In genomic region chr4:175805863-175806262, GRCh38 we compare ENCODE assay signal across 26 cellular contexts. TPM values are rescaled to one million over a fixed set of nuclear protein-coding genes. Genes with fewer than 3 reads are reported as not detected.
DNase-seq lines count a peak whose midpoint lies in the region; ATAC-seq and TF ChIP-seq lines count a peak whose summit lies in the region.
"Had no signal": no experiment of that assay in that cellular context is flagged by ENCODE, and none has a peak within 500 bp of the region (broad histone marks: within the 10 kb centered on the region; RNA-seq: fewer than 3 reads in every experiment).

No MANE protein-coding gene starts in this region.

- H4K20me1 ChIP-seq in hepatocyte (ENCODE audit: insufficient read depth, poor library complexity, severe bottlenecking) = no peaks in the 10 kb centered on the region

- H3K79me2 ChIP-seq in hepatocyte = no peaks in the 10 kb centered on the region

- no peak overlapping the region for H3K27ac ChIP-seq in hepatocyte
- H3K27ac ChIP-seq in sigmoid colon = no peak overlapping the region
- H3K27ac ChIP-seq: 22Rv1 had no signal

- H3K36me3 Mint-ChIP-seq in brain (peaks cover 28% of the 10 kb centered on the region), nephron (ENCODE audit: low read depth) (no peaks in the 10 kb centered on the region)
- H3K36me3 Mint-ChIP-seq: CD14-positive monocyte; CD8-positive, alpha-beta memory T cell had no signal

- no peak for ATAC-seq in HG02623 (IDR thresholded peaks at IDR 0.05; ENCODE audit: unreplicated experiment)
- ATAC-seq: HCT116, PC-3 had no signal

- H3K9me2 ChIP-seq in hepatocyte (replicated peaks; ENCODE audit: insufficient read depth) = no peaks in the 10 kb centered on the region
- H3K9me2 ChIP-seq: SK-N-SH had no signal

- TF ChIP-seq POLR2A in sigmoid colon (IDR thresholded peaks at IDR 0.05) = no peak

- no peak overlapping the region for H3K4me2 ChIP-seq in hepatocyte
- H3K4me2 ChIP-seq: SK-N-SH had no signal

- H3K27me3 ChIP-seq in hepatocyte (no peaks in the 10 kb centered on the region), sigmoid colon (no peaks in the 10 kb centered on the region)
- H3K27me3 ChIP-seq: BE2C had no signal

- WGBS in hepatocyte (ENCODE audit: low lambda C conversion rate, missing lambda C conversion rate) = 91% methylated on average over 2 of the region's 2 CpGs
- WGBS in sigmoid colon, 2 donors = 83 to 86% methylated on average over 2 of the region's 2 CpGs

- no peak for TF ChIP-seq EP300 in sigmoid colon (IDR thresholded peaks at IDR 0.05)

- peaks cover 76% of the 10 kb centered on the region for H3K4me1 Mint-ChIP-seq in brain
- peaks cover 10% of the 10 kb centered on the region for H3K4me1 Mint-ChIP-seq in nephron
- H3K4me1 Mint-ChIP-seq: CD14-positive monocyte; CD8-positive, alpha-beta memory T cell had no signal

- H3K4me1 ChIP-seq in hepatocyte (ENCODE audit: insufficient read depth) = no peaks in the 10 kb centered on the region
- H3K4me1 ChIP-seq in sigmoid colon = peaks cover 0 to 9% (median 0%) of the 10 kb centered on the region in 4 donors
- H3K4me1 ChIP-seq: BE2C had no signal

- DNase-seq in NCI-H1092 treated with DMSO at 0.1 percent for 48 hours (lab: John Stamatoyannopoulos, UW) (peak; percentile 9), NCI-H1092 (lab: John Stamatoyannopoulos, UW) (no peak), NCI-H524 (lab: John Stamatoyannopoulos, UW) (peak; percentile 42 to 79), hepatocyte (ENCODE audit: low spot score) (no peak), sigmoid colon (no peak)
- DNase-seq: ACHN; BE2C; Calu3; CD8-positive, alpha-beta memory T cell; DMS153; DND-41; NCI-H1417 treated with DMSO at 0.1 percent for 48 hours; NCI-H1694 treated with DMSO at 0.1 percent for 48 hours; NCI-H2171; NCI-H226; NCI-H526; NK-92 treated with Interleukin-12 subunit alpha and Interleukin-12 subunit beta, amount 100 ng/mL, for 24 hours; PC-3; SK-N-SH had no signal

- no peaks in the 10 kb centered on the region for H3K36me3 ChIP-seq in hepatocyte (replicated peaks; ENCODE audit: insufficient read depth, low read depth)
- no peaks in the 10 kb centered on the region for H3K36me3 ChIP-seq in sigmoid colon
- H3K36me3 ChIP-seq: BE2C had no signal

- intact Hi-C loops in sigmoid colon (cut with DNase I) = no loop called here

- peaks cover 12% of the 10 kb centered on the region for H3K27me3 Mint-ChIP-seq in brain
- H3K27me3 Mint-ChIP-seq in nephron (ENCODE audit: low read depth) = no peaks in the 10 kb centered on the region
- H3K27me3 Mint-ChIP-seq: CD8-positive, alpha-beta memory T cell had no signal

- H3K9me3 ChIP-seq in hepatocyte (ENCODE audit: low read depth) (no peaks in the 10 kb centered on the region), sigmoid colon (no peaks in the 10 kb centered on the region)
- H3K9me3 ChIP-seq: BE2C, SK-N-SH had no signal

- no peak overlapping the region for H3K4me3 ChIP-seq in hepatocyte
- no peak overlapping the region for H3K4me3 ChIP-seq in sigmoid colon

- no peak overlapping the region for H2AFZ ChIP-seq in hepatocyte

- peak overlapping the region in 4 of 5 experiments; percentile 71 to 97 (median 90) for H3K4me3 Mint-ChIP-seq in brain
- no peak overlapping the region for H3K4me3 Mint-ChIP-seq in nephron
- H3K4me3 Mint-ChIP-seq: CD14-positive monocyte; CD8-positive, alpha-beta memory T cell had no signal

- H3K27ac Mint-ChIP-seq in brain (peak overlapping the region in 4 of 5 experiments; percentile 84 to 100 (median 98)), nephron (peak overlapping the region in 2 of 3 experiments; percentile 29 to 80)
- H3K27ac Mint-ChIP-seq: CD14-positive monocyte; CD8-positive, alpha-beta memory T cell had no signal

- TF ChIP-seq CTCF in brain (conservative IDR thresholded peaks at IDR 0.05) (no peak), nephron (IDR thresholded peaks at IDR 0.05; ENCODE audit: unreplicated experiment in 3 of 3) (no peak), hepatocyte (IDR thresholded peaks at IDR 0.05; ENCODE audit: poor library complexity) (no peak), sigmoid colon (IDR thresholded peaks at IDR 0.05) (no peak)

- H3K9me3 Mint-ChIP-seq in brain = peaks cover 0 to 3% (median 0%) of the 10 kb centered on the region in 5 experiments
- no peaks in the 10 kb centered on the region for H3K9me3 Mint-ChIP-seq in nephron
- H3K9me3 Mint-ChIP-seq: CD8-positive, alpha-beta memory T cell had no signal

RNA-seq across cellular contexts. Expression of gene GPM6A, which starts 6.2 kb away (rescaled TPM):
- polyA plus RNA-seq in brain (ENCODE audit: insufficient read depth, low read depth, low replicate concordance) (145 TPM), hepatocyte (3.6 and 5.1 TPM in 2 replicates), sigmoid colon (1 to 10 TPM in 2 of 3 donors, not detected in 1; 1.2 to 4.4 TPM)
- total RNA-seq in hepatocyte (4.9 and 6.2 TPM in 2 replicates), sigmoid colon (100 to 1,000 TPM in 1 of 4 donors, 10 to 100 TPM in 3; 55.9 to 108 (median 83.7) TPM)
- total RNA-seq: CD8-positive, alpha-beta memory T cell; HT-29; PC-3 had no signal
- polyA plus RNA-seq: CD8-positive, alpha-beta memory T cell; SK-N-SH had no signal

Comparison
In these comparisons a context has a peak if more than half of its experiments do, and no peak if none do; other contexts are left out.
1. DNase-seq: peak in NCI-H1092 treated with DMSO at 0.1 percent for 48 hours (single experiment) and NCI-H524 (2 of 2); none in NCI-H1092 (single experiment), hepatocyte (single experiment) and sigmoid colon (single experiment).
2. H3K4me3 Mint-ChIP-seq: peak in brain (4 of 5); none in nephron (0 of 3).
3. RNA of gene GPM6A, which starts 6.2 kb away (polyA plus RNA-seq): 145 TPM in brain (single experiment); 3.6 to 5.1 TPM in hepatocyte and 1.2 to 4.4 TPM in sigmoid colon; every median in the first group is over 10 times any median in the second.